Comparison of ENCODE assay signal across 12 cellular contexts in the genomic region with DNA sequence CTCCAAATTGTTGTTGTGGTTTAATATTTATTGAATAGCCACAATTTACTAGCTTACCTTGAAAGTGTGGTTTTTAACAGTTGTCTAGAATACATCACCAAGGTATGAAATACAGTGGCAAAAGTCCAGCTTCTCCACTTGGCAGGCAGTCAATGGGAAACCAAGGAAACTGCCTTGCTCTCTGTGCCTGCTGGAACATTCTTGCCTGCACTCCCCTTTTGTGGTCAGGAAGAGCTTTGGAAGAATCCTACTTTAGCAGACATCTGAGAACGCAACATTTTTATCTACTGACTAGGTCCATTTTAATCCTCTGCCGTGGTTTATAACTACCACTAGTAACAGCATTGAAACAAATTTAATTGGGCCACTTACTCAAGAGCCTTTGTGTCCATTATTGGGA.
A peak's percentile ranks its signal among the peaks of the same experiment; 100 is the strongest.
DNase-seq lines count a peak whose midpoint lies in the region; TF ChIP-seq lines count a peak whose summit lies in the region.
"Had no signal": no experiment of that assay in that cellular context is flagged by ENCODE, and none has a peak within 500 bp of the region (broad histone marks: within the 10 kb centered on the region; RNA-seq: fewer than 3 reads in every experiment).

No MANE protein-coding gene starts in this region.

- H2AFZ ChIP-seq in mammary epithelial cell (ENCODE audit: low read depth, low read length) = no peak overlapping the region

- no peak overlapping the region for H3K4me3 ChIP-seq in MG63
- H3K4me3 ChIP-seq in mammary epithelial cell (replicated peaks in 1 of 3; ENCODE audit: insufficient read depth in 1 of 3, low read depth in 2 of 3, low read length in 3 of 3) = peak overlapping the region in 1 of 3 experiments; percentile 3
- H3K4me3 ChIP-seq: gastroesophageal sphincter had no signal

- H3K9ac ChIP-seq in mammary epithelial cell (ENCODE audit: insufficient read depth, low read length) = peak overlapping the region; percentile 60

- TF ChIP-seq CTCF in mammary epithelial cell (conservative IDR thresholded peaks at IDR 0.05 in 1 of 2, IDR thresholded peaks at IDR 0.05 in 1 of 2; ENCODE audit: extremely low read depth in 1 of 2, insufficient read depth in 1 of 2, low read depth in 1 of 2, low read length in 2 of 2) (no peak), type B pancreatic cell (conservative IDR thresholded peaks at IDR 0.05) (no peak), glutamatergic neuron (IDR thresholded peaks at IDR 0.05; ENCODE audit: partially characterized antibody, unreplicated experiment) (no peak)

- intact Hi-C loops in mammary epithelial cell (cut with micrococcal nuclease) = loop anchor here (1.0 to 5.0 kb wide), 6 partner anchors 61 to 368 kb away; no protein-coding TSS in a partner anchor

- peaks cover 12% of the 10 kb centered on the region for H3K79me2 ChIP-seq in mammary epithelial cell (ENCODE audit: insufficient read depth, low read length)

- H3K36me3 ChIP-seq in MG63 (no peaks in the 10 kb centered on the region), mammary epithelial cell (ENCODE audit: insufficient read depth, low read length) (no peaks in the 10 kb centered on the region)
- H3K36me3 ChIP-seq: gastroesophageal sphincter had no signal

- H3K27me3 ChIP-seq in MG63 (no peaks in the 10 kb centered on the region), mammary epithelial cell (ENCODE audit: insufficient read depth, low read length) (no peaks in the 10 kb centered on the region)
- H3K27me3 ChIP-seq: gastroesophageal sphincter had no signal

- DNase-seq in COR-L47 (lab: John Stamatoyannopoulos, UW) (peak; percentile 3), MG63 (peak; percentile 40), mammary epithelial cell (peak; percentile 98), myocyte (ENCODE audit: low read depth) (peak; percentile 97), type B pancreatic cell (ENCODE audit: extremely low spot score, unreplicated experiment) (no peak), glutamatergic neuron (no peak), SHP77 treated with DMSO at 0.1 percent for 48 hours (lab: John Stamatoyannopoulos, UW) (no peak)
- no peak for DNase-seq in effector CD4-positive, alpha-beta T cell
- DNase-seq: activated CD4-positive, alpha-beta T cell treated with anti-CD3 and anti-CD28 coated beads, Interleukin-2, amount 50 U/mL, for 1 hour; CD4-positive, alpha-beta memory T cell; stimulated activated CD4-positive, alpha-beta T cell treated with anti-CD3 and anti-CD28 coated beads, Interleukin-1b, Interleukin-23, amount 100 ng/mL, for 48 hours had no signal

- H3K27ac Mint-ChIP-seq in type B pancreatic cell = no peak overlapping the region
- H3K27ac Mint-ChIP-seq in glutamatergic neuron (ENCODE audit: unreplicated experiment) = no peak overlapping the region
- H3K27ac Mint-ChIP-seq: CD4-positive, alpha-beta memory T cell had no signal

- H3K9me3 ChIP-seq in MG63 (no peaks in the 10 kb centered on the region), mammary epithelial cell (replicated peaks; ENCODE audit: insufficient read depth, low read length) (no peaks in the 10 kb centered on the region)
- H3K9me3 ChIP-seq: gastroesophageal sphincter had no signal

- H4K20me1 ChIP-seq in mammary epithelial cell (ENCODE audit: insufficient read depth, low read length) = no peaks in the 10 kb centered on the region

- peak overlapping the region; percentile 92 for H3K27ac ChIP-seq in mammary epithelial cell (ENCODE audit: insufficient read depth, low read depth, low read length)

- H3K4me1 ChIP-seq in mammary epithelial cell (ENCODE audit: insufficient read depth, low read length) = peaks cover 24% of the 10 kb centered on the region

- in situ Hi-C loops in mammary epithelial cell (cut with MboI; ENCODE audit: low sequenced_read_pairs in 2 of 2) = no loop called here

- WGBS in mammary epithelial cell (ENCODE audit: low coverage, missing lambda C conversion rate) = 0% methylated on average over 2 of the region's 2 CpGs

- H3K4me1 Mint-ChIP-seq in type B pancreatic cell (ENCODE audit: unreplicated experiment) (peaks cover 7% of the 10 kb centered on the region), glutamatergic neuron (ENCODE audit: low read depth, unreplicated experiment) (no peaks in the 10 kb centered on the region)
- H3K4me1 Mint-ChIP-seq: CD4-positive, alpha-beta memory T cell had no signal

- CTCF ChIA-PET in mammary epithelial cell (lab: Charles Lee; ENCODE audit: low non-redundant PET) = interaction anchor here (0.6 kb wide), 3 partner anchors 62 to 467 kb away, joined by 3 to 6 read pairs (median 3); no protein-coding TSS in a partner anchor

- H3K4me3 Mint-ChIP-seq in type B pancreatic cell = no peak overlapping the region
- no peak overlapping the region for H3K4me3 Mint-ChIP-seq in glutamatergic neuron (ENCODE audit: unreplicated experiment)
- H3K4me3 Mint-ChIP-seq: CD4-positive, alpha-beta memory T cell had no signal

- BruUV-seq in mammary epithelial cell (replicated peaks; lab: Mats Ljungman, UMichigan) = no TSS peak

- H3K9me3 Mint-ChIP-seq in type B pancreatic cell = no peaks in the 10 kb centered on the region
- H3K9me3 Mint-ChIP-seq in glutamatergic neuron (ENCODE audit: unreplicated experiment) = no peaks in the 10 kb centered on the region

- peak overlapping the region; percentile 66 for H3K4me2 ChIP-seq in mammary epithelial cell (ENCODE audit: insufficient read depth, low read depth, low read length)

- dilution Hi-C loops in mammary epithelial cell (cut with HindIII; ENCODE audit: low sequenced_read_pairs) = no loop called here

- H3K27me3 Mint-ChIP-seq in type B pancreatic cell (no peaks in the 10 kb centered on the region), glutamatergic neuron (ENCODE audit: unreplicated experiment) (no peaks in the 10 kb centered on the region)
- H3K27me3 Mint-ChIP-seq: CD4-positive, alpha-beta memory T cell had no signal

- peaks cover 2% of the 10 kb centered on the region for H3K36me3 Mint-ChIP-seq in type B pancreatic cell
- no peaks in the 10 kb centered on the region for H3K36me3 Mint-ChIP-seq in glutamatergic neuron (ENCODE audit: unreplicated experiment)
- H3K36me3 Mint-ChIP-seq: CD4-positive, alpha-beta memory T cell had no signal

Comparison
In these comparisons a context has a peak if more than half of its experiments do, and no peak if none do; other contexts are left out.
1. DNase-seq: peak in COR-L47 (single experiment), MG63 (single experiment), mammary epithelial cell (single experiment) and myocyte (single experiment); none in effector CD4-positive, alpha-beta T cell (single experiment), type B pancreatic cell (single experiment), glutamatergic neuron (single experiment) and SHP77 treated with DMSO at 0.1 percent for 48 hours (single experiment).